ENCODE assay signal across 29 cellular contexts in genomic region chr10:81959016-81959415, GRCh38.
"Had no signal": no experiment of that assay in that cellular context is flagged by ENCODE, and none has a peak within 500 bp of the region (broad histone marks: within the 10 kb centered on the region; RNA-seq: fewer than 3 reads in every experiment).

No MANE protein-coding gene starts in this region.

- H3K36me3 ChIP-seq: colonic mucosa, esophagus muscularis mucosa, esophagus squamous epithelium, gastrocnemius medialis, gastroesophageal sphincter, heart left ventricle, heart right ventricle had no signal

- H3K27ac ChIP-seq: colonic mucosa, coronary artery, dorsolateral prefrontal cortex, epithelial cell of prostate, esophagus muscularis mucosa, esophagus squamous epithelium, foreskin keratinocyte, gastrocnemius medialis, gastroesophageal sphincter, heart left ventricle, heart right ventricle, hepatocyte had no signal

- H3K4me3 ChIP-seq: colonic mucosa, coronary artery, dorsolateral prefrontal cortex, esophagus muscularis mucosa, esophagus squamous epithelium, gastrocnemius medialis, gastroesophageal sphincter, heart left ventricle, heart right ventricle, hepatocyte had no signal

- DNase-seq: colonic mucosa; cortex of kidney; dermis blood vessel endothelial cell; dorsolateral prefrontal cortex; effector CD4-positive, alpha-beta T cell; effector CD8-positive, alpha-beta T cell; effector memory CD4-positive, alpha-beta T cell; effector memory CD8-positive, alpha-beta T cell; endodermal cell; erythroblast; esophagus squamous epithelium; foreskin fibroblast; foreskin keratinocyte; foreskin melanocyte; gastrocnemius medialis; glutamatergic neuron; head of caudate nucleus; heart left ventricle; heart right ventricle had no signal

- H3K9me3 ChIP-seq: colonic mucosa, esophagus muscularis mucosa, esophagus squamous epithelium, gastrocnemius medialis, gastroesophageal sphincter, heart left ventricle had no signal

- H3K4me2 ChIP-seq: hepatocyte had no signal

- H3K27me3 ChIP-seq: colonic mucosa, dorsolateral prefrontal cortex, esophagus muscularis mucosa, esophagus squamous epithelium, foreskin keratinocyte, gastrocnemius medialis, gastroesophageal sphincter, heart left ventricle, heart right ventricle, hepatocyte had no signal

- H3K9me3 Mint-ChIP-seq: dendritic cell treated with granulocyte-macrophage colony-stimulating factor and Interleukin-4, amounts not matched to agents 40 ng/mL and 50 ng/mL, for 4 days; endodermal cell had no signal

- H3K79me2 ChIP-seq: hepatocyte had no signal

- ATAC-seq: effector memory CD8-positive, alpha-beta T cell; esophagus mucosa; foreskin keratinocyte; gastrocnemius medialis; gastroesophageal sphincter; heart left ventricle; heart right ventricle had no signal

- H2AFZ ChIP-seq: hepatocyte had no signal

- H3K4me1 ChIP-seq: colonic mucosa, esophagus muscularis mucosa, esophagus squamous epithelium, foreskin keratinocyte, gastrocnemius medialis, gastroesophageal sphincter, heart left ventricle, heart right ventricle had no signal

- H3K27ac Mint-ChIP-seq: dendritic cell treated with granulocyte-macrophage colony-stimulating factor and Interleukin-4, amounts not matched to agents 40 ng/mL and 50 ng/mL, for 4 days; effector memory CD8-positive, alpha-beta T cell; endodermal cell had no signal

- H3K27me3 Mint-ChIP-seq: dendritic cell treated with granulocyte-macrophage colony-stimulating factor and Interleukin-4, amounts not matched to agents 40 ng/mL and 50 ng/mL, for 4 days; effector memory CD8-positive, alpha-beta T cell had no signal

- H3K4me3 Mint-ChIP-seq: dendritic cell treated with granulocyte-macrophage colony-stimulating factor and Interleukin-4, amounts not matched to agents 40 ng/mL and 50 ng/mL, for 4 days; effector memory CD8-positive, alpha-beta T cell; endodermal cell had no signal

- FAIRE-seq: colon, endometrium, frontal cortex had no signal
